8 cellular contexts compared by ENCODE assay signal in genomic region chr11:70092959-70093358, GRCh38. TPM values are rescaled to one million over a fixed set of nuclear protein-coding genes. Genes with fewer than 3 reads are reported as not detected.
"Had no signal": no experiment of that assay in that cellular context is flagged by ENCODE, and none has a peak within 500 bp of the region (broad histone marks: within the 10 kb centered on the region; RNA-seq: fewer than 3 reads in every experiment).

No MANE protein-coding gene starts in this region.

- H3K9ac ChIP-seq: GM23248 had no signal

- H3K4me1 ChIP-seq: HAP-1 had no signal

- ATAC-seq: HCT116 had no signal

- H3K9me3 ChIP-seq: HAP-1 had no signal

- FAIRE-seq: HTR-8/SVneo had no signal

- H3K36me3 ChIP-seq: HAP-1 had no signal

- H3K4me3 ChIP-seq: GM23248, HAP-1 had no signal

- DNase-seq: GM23248, GOT3, H7, IMR-90, KBM-7 had no signal

- H3K27ac ChIP-seq: GM23248 had no signal

- H2AFZ ChIP-seq: GM23248 had no signal

RNA-seq across cellular contexts. Expression of gene ANO1, which starts 14.8 kb away (rescaled TPM):
- polyA plus RNA-seq: GM23248 had no signal
